In the genomic region with DNA sequence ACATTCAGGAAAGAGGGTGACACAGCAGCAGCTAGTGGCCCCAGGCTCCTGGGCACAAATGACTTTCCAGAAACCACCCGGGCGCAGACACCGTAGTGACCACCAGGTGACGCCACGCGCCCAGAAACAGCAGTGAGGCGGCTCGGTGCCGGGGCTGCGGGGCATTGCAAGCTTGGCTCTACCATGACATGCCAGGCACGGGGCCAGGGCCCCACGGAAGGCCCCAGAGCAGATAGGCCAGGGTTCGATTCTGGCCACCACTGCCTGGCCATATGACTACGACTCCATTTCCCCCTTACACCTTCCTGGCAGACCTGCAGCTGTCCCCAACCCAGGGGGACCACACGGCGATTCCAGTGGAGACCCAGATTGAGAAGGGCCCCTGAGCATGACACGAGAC, we compare ENCODE assay signal across 8 cellular contexts. TPM values are rescaled to one million over a fixed set of nuclear protein-coding genes. Genes with fewer than 3 reads are reported as not detected.
DNase-seq lines count a peak whose midpoint lies in the region; ATAC-seq, FAIRE-seq and TF ChIP-seq lines count a peak whose summit lies in the region.

No MANE protein-coding gene starts in this region.

- intact Hi-C loops in activated B cell treated with CpG ODN at 0.5 μM for 24 hours (cut with micrococcal nuclease) (loop anchor here (1.0 to 2.0 kb wide), 7 partner anchors 12 to 297 kb away; partner anchors contain the start of genes POLR3K and SNRNP25), MCF 10A (cut with micrococcal nuclease) (loop anchor here (1.0 kb wide), 3 partner anchors 32 to 297 kb away; no protein-coding TSS in a partner anchor)

- H3K36me3 ChIP-seq in GM23338 (ENCODE audit: insufficient read depth) (no peaks in the 10 kb centered on the region), keratinocyte (ENCODE audit: control insufficient read depth in 2 of 2, extremely low read depth in 1 of 2, insufficient read depth in 2 of 2, low read length in 2 of 2) (peaks cover 10 to 24% of the 10 kb centered on the region in 2 experiments)

- H4K20me1 ChIP-seq in GM23338 (replicated peaks; ENCODE audit: insufficient read depth) (peaks cover 5% of the 10 kb centered on the region; the same call in 1 of the 2 replicates), keratinocyte (ENCODE audit: control insufficient read depth, extremely low read depth, insufficient read depth, low read length) (peaks cover 4% of the 10 kb centered on the region)

- no peaks in the 10 kb centered on the region for H3K27me3 ChIP-seq in GM23338 (ENCODE audit: insufficient read depth)
- H3K27me3 ChIP-seq in keratinocyte (ENCODE audit: control insufficient read depth, extremely low read depth, insufficient read depth, low read length), result no peaks in the 10 kb centered on the region

- H2AFZ ChIP-seq in GM23338 (no peak overlapping the region), keratinocyte (ENCODE audit: control insufficient read depth, low read length) (no peak overlapping the region)

- DNase-seq in AML-193 (lab: John Stamatoyannopoulos, UW) (peak; percentile 78 to 79), GM23338 (ENCODE audit: low spot score) (peak; percentile 92), NCI-H2196 treated with DMSO at 0.1 percent for 48 hours (lab: John Stamatoyannopoulos, UW; ENCODE audit: unreplicated experiment) (peak; percentile 57), activated B cell treated with CpG ODN at 0.5 μM for 24 hours (peak; percentile 81), MCF 10A (ENCODE audit: unreplicated experiment) (peak; percentile 76), keratinocyte (ENCODE audit: low read depth, low spot score) (no peak)
- peak; percentile 65 to 78 (median 76) for DNase-seq in stimulated activated CD4-positive, alpha-beta T cell treated with anti-CD3 and anti-CD28 coated beads, Interleukin-1b, Interleukin-23, amount 100 ng/mL, for 24 hours (ENCODE audit: low read depth in 4 of 4, low spot score in 1 of 4)

- H3K9me3 ChIP-seq in keratinocyte (ENCODE audit: control insufficient read depth, low read depth, low read length), result no peaks in the 10 kb centered on the region

- H3K4me3 ChIP-seq in GM23338, result no peak overlapping the region
- H3K4me3 ChIP-seq in keratinocyte (ENCODE audit: control insufficient read depth in 2 of 3, extremely low read depth in 1 of 3, insufficient read depth in 2 of 3, low read depth in 1 of 3, low read length in 3 of 3), result no peak overlapping the region

- TF ChIP-seq CTCF in GM23338 (conservative IDR thresholded peaks at IDR 0.05; ENCODE audit: low read depth in 2 of 2), result peak; percentile 87 to 100
- peak; percentile 50 for TF ChIP-seq CTCF in activated B cell treated with CpG ODN at 0.5 μM for 24 hours (IDR thresholded peaks at IDR 0.05)
- peak; percentile 98 for TF ChIP-seq CTCF in MCF 10A (IDR thresholded peaks at IDR 0.05; ENCODE audit: unreplicated experiment)
- TF ChIP-seq CTCF in keratinocyte (optimal IDR thresholded peaks at IDR 0.05 in 1 of 3, IDR thresholded peaks at IDR 0.05 in 1 of 3, conservative IDR thresholded peaks at IDR 0.05 in 1 of 3; ENCODE audit: extremely low read depth in 1 of 3, insufficient read depth in 2 of 3, low read length in 3 of 3), result peak; percentile 89 to 99 (median 95)

- H3K27me3 Mint-ChIP-seq in GM23338 (ENCODE audit: insufficient read depth, low read depth, poor library complexity) (peaks cover 11% of the 10 kb centered on the region), activated B cell treated with CpG ODN at 0.5 μM for 24 hours (peaks cover 6% of the 10 kb centered on the region), MCF 10A (ENCODE audit: insufficient read depth, unreplicated experiment) (no peaks in the 10 kb centered on the region)

- CTCF ChIA-PET in activated B cell treated with CpG ODN at 0.5 μM for 24 hours (lab: Charles Lee), result interaction anchor here (0.7 to 8.1 kb wide), 17 partner anchors 9 to 296 kb away, joined by 3 to 218 read pairs (median 4); partner anchors contain the start of genes POLR3K and SNRNP25
- CTCF ChIA-PET in MCF 10A (lab: Yijun Ruan, JAX), result interaction anchor here (0.6 to 4.1 kb wide), 22 partner anchors 9 to 432 kb away, joined by 3 to 89 read pairs (median 5); partner anchors contain the start of gene MPG

- peaks cover 4% of the 10 kb centered on the region for H3K4me1 ChIP-seq in GM23338 (ENCODE audit: insufficient read depth)
- H3K4me1 ChIP-seq in keratinocyte (ENCODE audit: control insufficient read depth, extremely low read depth, insufficient read depth, low read length), result peaks cover 3% of the 10 kb centered on the region

- no peaks in the 10 kb centered on the region for H3F3A ChIP-seq in GM23338 (replicated peaks; ENCODE audit: low read depth)

- no peak overlapping the region for H3K9ac ChIP-seq in keratinocyte (ENCODE audit: control insufficient read depth, extremely low read depth, insufficient read depth, low read length)

- BruUV-seq in MCF 10A (replicated peaks; lab: Mats Ljungman, UMichigan), result no TSS peak

- no peaks in the 10 kb centered on the region for H3K9me2 ChIP-seq in GM23338 (ENCODE audit: insufficient read depth)

- H3K9me3 Mint-ChIP-seq in GM23338 (no peaks in the 10 kb centered on the region), activated B cell treated with CpG ODN at 0.5 μM for 24 hours (no peaks in the 10 kb centered on the region), MCF 10A (ENCODE audit: unreplicated experiment) (no peaks in the 10 kb centered on the region)

- H3K36me3 Mint-ChIP-seq in GM23338 (ENCODE audit: low read depth) (peaks cover 5% of the 10 kb centered on the region; the same call in 2 of the 3 replicates), activated B cell treated with CpG ODN at 0.5 μM for 24 hours (ENCODE audit: low read depth) (no peaks in the 10 kb centered on the region), MCF 10A (ENCODE audit: insufficient read depth, unreplicated experiment) (peaks cover 6% of the 10 kb centered on the region)

- peak; percentile 83 for ATAC-seq in GM23338
- ATAC-seq in activated B cell treated with CpG ODN at 0.5 μM for 24 hours (ENCODE audit: low read depth), result peak; percentile 97
- ATAC-seq in HG02885 (IDR thresholded peaks at IDR 0.05; ENCODE audit: poor library complexity, unreplicated experiment), result no peak

- H3K4me2 ChIP-seq in GM23338, result no peak overlapping the region
- no peak overlapping the region for H3K4me2 ChIP-seq in keratinocyte (ENCODE audit: control insufficient read depth, extremely low read depth, insufficient read depth, low read depth, low read length)

- dilution Hi-C loops in keratinocyte (cut with MboI; ENCODE audit: extremely low pct_ligation_motif_present, low sequenced_read_pairs), result no loop called here

- no peaks in the 10 kb centered on the region for H3K9me1 ChIP-seq in keratinocyte (ENCODE audit: control insufficient read depth, extremely low read depth, insufficient read depth, low read length)

- no peak overlapping the region for H3K4me3 Mint-ChIP-seq in GM23338
- no peak overlapping the region for H3K4me3 Mint-ChIP-seq in activated B cell treated with CpG ODN at 0.5 μM for 24 hours
- no peak overlapping the region for H3K4me3 Mint-ChIP-seq in MCF 10A (ENCODE audit: unreplicated experiment)

- peaks cover 4% of the 10 kb centered on the region; the same call in 1 of the 2 replicates for H3K79me2 ChIP-seq in GM23338 (replicated peaks; ENCODE audit: insufficient read depth)
- peaks cover 21% of the 10 kb centered on the region for H3K79me2 ChIP-seq in keratinocyte (ENCODE audit: control insufficient read depth, insufficient read depth, low read length)

- H3K4me1 Mint-ChIP-seq in GM23338 (peaks cover 24% of the 10 kb centered on the region), activated B cell treated with CpG ODN at 0.5 μM for 24 hours (peaks cover 4% of the 10 kb centered on the region), MCF 10A (ENCODE audit: insufficient read depth, unreplicated experiment) (no peaks in the 10 kb centered on the region)

- FAIRE-seq in keratinocyte (lab: Jason Lieb, UNC), result peak; percentile 71

- H3K27ac ChIP-seq in GM23338 (ENCODE audit: low read depth) (no peak overlapping the region), keratinocyte (ENCODE audit: control insufficient read depth, insufficient read depth, low read length) (no peak overlapping the region)

- H3K27ac Mint-ChIP-seq in GM23338 (no peak overlapping the region), activated B cell treated with CpG ODN at 0.5 μM for 24 hours (no peak overlapping the region), MCF 10A (ENCODE audit: low read depth, unreplicated experiment) (no peak overlapping the region)

- POLR2A ChIA-PET in activated B cell treated with CpG ODN at 0.5 μM for 24 hours (lab: Charles Lee) (interaction anchor here (0.6 to 1.8 kb wide), 4 partner anchors 12 to 30 kb away, joined by 4 to 12 read pairs (median 5); no protein-coding TSS in a partner anchor), MCF 10A (lab: Yijun Ruan, JAX) (interaction anchor here (0.6 to 2.2 kb wide), 5 partner anchors 12 to 52 kb away, joined by 3 to 8 read pairs (median 6); partner anchors contain the start of genes MPG, POLR3K and SNRNP25)

RNA-seq across cellular contexts. Expression of gene RHBDF1, which starts 6.7 kb away (rescaled TPM):
- 15.3 and 24.5 TPM in 2 replicates for total RNA-seq in GM23338 (2014; rRNA removed; shearing (Covaris generic))
- polyA plus RNA-seq in GM23338 (2016; fragmentation: Nextera tagmentation; extraction: Ambion mirVana) (22.1 and 22.6 TPM in 2 replicates), keratinocyte (20.4 to 37.2 TPM (median 24.0 TPM) in 3 replicates)
- total RNA-seq in activated B cell treated with CpG ODN at 0.5 μM for 24 hours (0.67 and 1.3 TPM in 2 replicates), MCF 10A (2022) (26.3 and 30.0 TPM in 2 replicates)
- polyA plus RNA-seq in keratinocyte (2011; ENCODE audit: low read depth), result 19.4 TPM
- polyA plus RNA-seq in keratinocyte (2011; cell fraction: cytosol; rRNA removed), result 12.2 and 16.8 TPM in 2 replicates
- polyA plus RNA-seq in keratinocyte (2011; cell fraction: nucleus; rRNA removed), result 131 and 171 TPM in 2 replicates
- polyA plus RNA-seq in keratinocyte (2012; ENCODE audit: low replicate concordance), result 21.9 and 26.9 TPM in 2 replicates
- 25.4 to 87.6 TPM (median 34.0 TPM) in 3 replicates for polyA minus RNA-seq in keratinocyte
- polyA minus RNA-seq in keratinocyte (2011; cell fraction: cytosol; rRNA and poly(A)+ RNA removed), result 21.1 TPM
- polyA minus RNA-seq in keratinocyte (2011; cell fraction: nucleus; rRNA and poly(A)+ RNA removed), result 34.8 and 35.9 TPM in 2 replicates

RNA-seq across cellular contexts. Expression of gene SNRNP25, which starts 12.1 kb away (rescaled TPM):
- 31.2 and 34.4 TPM in 2 replicates for total RNA-seq in GM23338 (2014; rRNA removed; shearing (Covaris generic))
- 79.5 and 81.6 TPM in 2 replicates for polyA plus RNA-seq in GM23338 (2016; fragmentation: Nextera tagmentation; extraction: Ambion mirVana)
- 34.9 and 36.6 TPM in 2 replicates for total RNA-seq in activated B cell treated with CpG ODN at 0.5 μM for 24 hours
- 11.9 and 21.2 TPM in 2 replicates for total RNA-seq in MCF 10A (2022)
- polyA plus RNA-seq in keratinocyte, result 29.2 to 45.9 TPM (median 44.7 TPM) in 3 replicates
- polyA plus RNA-seq in keratinocyte (2011; ENCODE audit: low read depth), result 12.3 TPM
- polyA plus RNA-seq in keratinocyte (2011; cell fraction: cytosol; rRNA removed), result 29.2 and 35.0 TPM in 2 replicates
- 15.3 and 15.7 TPM in 2 replicates for polyA plus RNA-seq in keratinocyte (2011; cell fraction: nucleus; rRNA removed)
- polyA plus RNA-seq in keratinocyte (2012; ENCODE audit: low replicate concordance), result 12.6 and 42.6 TPM in 2 replicates
- 11.7 to 19.2 TPM (median 14.8 TPM) in 3 replicates for polyA minus RNA-seq in keratinocyte
- polyA minus RNA-seq in keratinocyte (2011; cell fraction: cytosol; rRNA and poly(A)+ RNA removed), result 11.3 TPM
- 2.3 and 3.6 TPM in 2 replicates for polyA minus RNA-seq in keratinocyte (2011; cell fraction: nucleus; rRNA and poly(A)+ RNA removed)

RNA-seq across cellular contexts. Expression of gene MPG, which starts 12.3 kb away (rescaled TPM):
- total RNA-seq in GM23338 (2014; rRNA removed; shearing (Covaris generic)), result 57.8 and 91.1 TPM in 2 replicates
- polyA plus RNA-seq in GM23338 (2016; fragmentation: Nextera tagmentation; extraction: Ambion mirVana) (38.0 and 39.2 TPM in 2 replicates), keratinocyte (22.7 to 46.8 TPM (median 26.9 TPM) in 3 replicates)
- total RNA-seq in activated B cell treated with CpG ODN at 0.5 μM for 24 hours (51.7 and 53.6 TPM in 2 replicates), MCF 10A (2022) (62.8 and 66.1 TPM in 2 replicates)
- 6.9 TPM for polyA plus RNA-seq in keratinocyte (2011; ENCODE audit: low read depth)
- 18.8 and 57.3 TPM in 2 replicates for polyA plus RNA-seq in keratinocyte (2011; cell fraction: cytosol; rRNA removed)
- polyA plus RNA-seq in keratinocyte (2011; cell fraction: nucleus; rRNA removed), result 16.3 and 22.6 TPM in 2 replicates
- polyA plus RNA-seq in keratinocyte (2012; ENCODE audit: low replicate concordance), result 23.3 and 36.4 TPM in 2 replicates
- polyA minus RNA-seq in keratinocyte, result 10.4 to 17.2 TPM (median 13.6 TPM) in 3 replicates
- 62.7 TPM for polyA minus RNA-seq in keratinocyte (2011; cell fraction: cytosol; rRNA and poly(A)+ RNA removed)
- 11.1 and 13.0 TPM in 2 replicates for polyA minus RNA-seq in keratinocyte (2011; cell fraction: nucleus; rRNA and poly(A)+ RNA removed)

RNA-seq across cellular contexts. Expression of gene POLR3K, which starts 12.3 kb away (rescaled TPM):
- total RNA-seq in GM23338 (2014; rRNA removed; shearing (Covaris generic)), result 11.7 and 17.8 TPM in 2 replicates
- 58.5 and 60.0 TPM in 2 replicates for polyA plus RNA-seq in GM23338 (2016; fragmentation: Nextera tagmentation; extraction: Ambion mirVana)
- 26.5 and 30.6 TPM in 2 replicates for total RNA-seq in activated B cell treated with CpG ODN at 0.5 μM for 24 hours
- 14.8 and 19.2 TPM in 2 replicates for total RNA-seq in MCF 10A (2022)
- 16.3 to 28.8 TPM (median 23.2 TPM) in 3 replicates for polyA plus RNA-seq in keratinocyte
- 1.5 TPM for polyA plus RNA-seq in keratinocyte (2011; ENCODE audit: low read depth)
- 22.7 and 27.7 TPM in 2 replicates for polyA plus RNA-seq in keratinocyte (2011; cell fraction: cytosol; rRNA removed)
- 11.8 and 12.9 TPM in 2 replicates for polyA plus RNA-seq in keratinocyte (2011; cell fraction: nucleus; rRNA removed)
- 12.7 and 19.5 TPM in 2 replicates for polyA plus RNA-seq in keratinocyte (2012; ENCODE audit: low replicate concordance)
- 5.7 to 15.2 TPM (median 13.7 TPM) in 3 replicates for polyA minus RNA-seq in keratinocyte
- 13.8 TPM for polyA minus RNA-seq in keratinocyte (2011; cell fraction: cytosol; rRNA and poly(A)+ RNA removed)
- polyA minus RNA-seq in keratinocyte (2011; cell fraction: nucleus; rRNA and poly(A)+ RNA removed), result 2.0 and 4.1 TPM in 2 replicates
